In the genomic region with DNA sequence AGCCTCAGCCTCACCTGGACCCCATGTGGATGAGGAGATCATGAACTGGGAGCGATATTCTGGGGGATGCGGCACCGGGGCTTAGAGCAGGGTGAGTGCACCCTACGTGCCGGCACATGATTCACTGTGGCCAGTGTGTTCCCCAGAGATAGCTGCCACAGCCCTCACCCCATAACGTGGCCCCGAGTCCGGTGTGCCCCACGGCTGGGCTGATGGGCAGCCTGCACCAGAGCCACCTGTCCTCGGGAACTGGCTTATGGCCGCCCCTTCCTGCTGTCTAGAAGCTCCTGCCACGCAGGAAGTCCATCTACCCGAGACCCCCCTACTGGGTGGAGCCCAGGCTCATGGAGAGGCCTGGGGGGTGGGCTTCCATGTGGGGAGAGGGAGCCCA, we compare ENCODE assay signal across 19 cellular contexts. TPM values are rescaled to one million over a fixed set of nuclear protein-coding genes. Genes with fewer than 3 reads are reported as not detected.
DNase-seq lines count a peak whose midpoint lies in the region; TF ChIP-seq lines count a peak whose summit lies in the region.
"Had no signal": no experiment of that assay in that cellular context is flagged by ENCODE, and none has a peak within 500 bp of the region (broad histone marks: within the 10 kb centered on the region; RNA-seq: fewer than 3 reads in every experiment).

No MANE protein-coding gene starts in this region.

- H3K36me3 Mint-ChIP-seq in chondrocyte (ENCODE audit: low read depth): peaks cover under 1% of the 10 kb centered on the region
- H3K36me3 Mint-ChIP-seq: CD8-positive, alpha-beta T cell; stimulated activated effector memory CD8-positive, alpha-beta T cell treated with anti-CD3 and anti-CD28 coated beads, Interleukin-12 subunit alpha, Interleukin-12 subunit beta, amount 100 ng/mL, for 72 hours had no signal

- H3K9me3 Mint-ChIP-seq in chondrocyte (ENCODE audit: low read depth): peaks cover 26% of the 10 kb centered on the region

- H3K4me3 Mint-ChIP-seq in chondrocyte (ENCODE audit: unreplicated experiment): no peak overlapping the region
- H3K4me3 Mint-ChIP-seq: CD8-positive, alpha-beta T cell; stimulated activated effector memory CD8-positive, alpha-beta T cell treated with anti-CD3 and anti-CD28 coated beads, Interleukin-12 subunit alpha, Interleukin-12 subunit beta, amount 100 ng/mL, for 72 hours; T-helper 17 cell had no signal

- TF ChIP-seq CTCF in chondrocyte (IDR thresholded peaks at IDR 0.05): no peak

- H3K27ac Mint-ChIP-seq in chondrocyte (ENCODE audit: unreplicated experiment): no peak overlapping the region
- H3K27ac Mint-ChIP-seq: CD8-positive, alpha-beta T cell; stimulated activated effector memory CD8-positive, alpha-beta T cell treated with anti-CD3 and anti-CD28 coated beads, Interleukin-12 subunit alpha, Interleukin-12 subunit beta, amount 100 ng/mL, for 72 hours; T-helper 17 cell had no signal

- H3K27me3 Mint-ChIP-seq in chondrocyte (ENCODE audit: low read depth): peaks cover 13% of the 10 kb centered on the region

- no peaks in the 10 kb centered on the region for H3K4me1 Mint-ChIP-seq in chondrocyte (ENCODE audit: low read depth)
- H3K4me1 Mint-ChIP-seq: stimulated activated effector memory CD8-positive, alpha-beta T cell treated with anti-CD3 and anti-CD28 coated beads, Interleukin-12 subunit alpha, Interleukin-12 subunit beta, amount 100 ng/mL, for 72 hours; T-helper 17 cell had no signal

- peak; percentile 9 to 10 for DNase-seq in activated T-cell treated with anti-CD3 and anti-CD28 coated beads, Interleukin-2, amount 50 U/mL, for 48 hours
- DNase-seq in activated T-cell treated with anti-CD3 and anti-CD28 coated beads, Interleukin-2, amount 50 U/mL, for 1 hour: no peak
- DNase-seq in chondrocyte (ENCODE audit: low spot score) (peak; percentile 77), mesenteric fat pad (ENCODE audit: low spot score) (peak; percentile 82), ureter (ENCODE audit: low spot score) (peak; percentile 30), HK-2 (ENCODE audit: unreplicated experiment) (no peak), activated gamma-delta T cell (lab: John Stamatoyannopoulos, UW) (no peak)
- DNase-seq: ACHN; activated naive CD4-positive, alpha-beta T cell treated with anti-CD3 and anti-CD28 coated beads, Interleukin-2, amount 50 U/mL, for 16 hours; amygdala; BE2C; CD8-positive, alpha-beta T cell; DMS 273 treated with DMSO at 0.1 percent for 48 hours; effector CD8-positive, alpha-beta T cell; NCI-H2107; PC-9; psoas muscle; T-helper 17 cell had no signal

RNA-seq across cellular contexts. Expression of a gene that starts 39.1 kb away (rescaled TPM):
- 6.5 to 12.7 TPM (median 7.8 TPM) in 3 replicates for total RNA-seq in chondrocyte
- total RNA-seq in mesenteric fat pad: 21.7 TPM
- 23.0 TPM for total RNA-seq in ureter

Comparison
In these comparisons a context has a peak if more than half of its experiments do, and no peak if none do; other contexts are left out.
1. DNase-seq: peak in activated T-cell treated with anti-CD3 and anti-CD28 coated beads, Interleukin-2, amount 50 U/mL, for 48 hours (2 of 2), chondrocyte (single experiment), mesenteric fat pad (single experiment) and ureter (single experiment); none in activated T-cell treated with anti-CD3 and anti-CD28 coated beads, Interleukin-2, amount 50 U/mL, for 1 hour (single experiment), HK-2 (single experiment) and activated gamma-delta T cell (single experiment).